ENCODE assay signal across 13 cellular contexts in the genomic region with DNA sequence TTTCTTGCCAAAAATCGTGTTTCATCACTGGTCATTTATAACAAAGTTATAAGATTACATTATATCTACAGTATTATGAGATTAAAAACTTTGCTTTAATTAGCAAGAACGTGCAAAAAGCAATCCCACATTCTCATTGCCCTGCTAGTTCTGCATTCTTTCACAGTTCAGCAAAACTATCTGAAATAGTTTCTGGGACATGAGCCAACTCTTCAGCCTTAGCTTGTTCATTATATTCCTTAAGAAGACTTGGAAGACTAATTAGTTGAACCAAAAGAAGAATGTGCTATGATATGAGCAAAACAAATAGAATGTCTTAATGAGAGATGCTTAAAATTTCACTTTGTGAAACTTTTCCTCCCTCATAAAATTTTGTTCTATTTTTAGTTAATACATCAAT.
DNase-seq lines count a peak whose midpoint lies in the region; FAIRE-seq and TF ChIP-seq lines count a peak whose summit lies in the region.
"Had no signal": no experiment of that assay in that cellular context is flagged by ENCODE, and none has a peak within 500 bp of the region (broad histone marks: within the 10 kb centered on the region; RNA-seq: fewer than 3 reads in every experiment).

No MANE protein-coding gene starts in this region.

- no peaks in the 10 kb centered on the region for H3K79me2 ChIP-seq in hepatocyte

- H4K20me1 ChIP-seq in hepatocyte (ENCODE audit: insufficient read depth, poor library complexity, severe bottlenecking), result no peaks in the 10 kb centered on the region

- H3K36me3 ChIP-seq in hepatocyte (replicated peaks; ENCODE audit: insufficient read depth, low read depth), result no peaks in the 10 kb centered on the region
- peaks cover 0 to 63% (median 2%) of the 10 kb centered on the region in 6 donors for H3K36me3 ChIP-seq in spleen
- H3K36me3 ChIP-seq: SJCRH30 had no signal

- no peak for TF ChIP-seq CTCF in hepatocyte (IDR thresholded peaks at IDR 0.05; ENCODE audit: poor library complexity)
- no peak for TF ChIP-seq CTCF in spleen (IDR thresholded peaks at IDR 0.05 in 8 of 11, conservative IDR thresholded peaks at IDR 0.05 in 3 of 11)
- TF ChIP-seq CTCF in D721Med (IDR thresholded peaks at IDR 0.05; ENCODE audit: insufficient read depth, missing control alignments), result no peak

- no peaks in the 10 kb centered on the region for H3K9me2 ChIP-seq in hepatocyte (replicated peaks; ENCODE audit: insufficient read depth)

- H3K27me3 ChIP-seq in hepatocyte, result no peaks in the 10 kb centered on the region
- H3K27me3 ChIP-seq in spleen (replicated peaks in 1 of 7), result no peaks in the 10 kb centered on the region
- H3K27me3 ChIP-seq: SJCRH30 had no signal

- H3K4me1 ChIP-seq in hepatocyte (ENCODE audit: insufficient read depth) (peaks cover 15% of the 10 kb centered on the region), spleen (peaks cover 0 to 33% (median 5%) of the 10 kb centered on the region in 6 donors)

- no peak for FAIRE-seq in D721Med (lab: Jason Lieb, UNC)
- FAIRE-seq: islet of Langerhans had no signal

- H3K27ac ChIP-seq in hepatocyte (peak overlapping the region; percentile 71), spleen (peak overlapping the region in 6 of 8 donors; percentile 52 to 64 (median 58))
- H3K27ac ChIP-seq: SJCRH30 had no signal

- peak overlapping the region; percentile 35 for H3K4me2 ChIP-seq in hepatocyte

- no peaks in the 10 kb centered on the region for H3K9me3 ChIP-seq in hepatocyte (ENCODE audit: low read depth)
- no peaks in the 10 kb centered on the region for H3K9me3 ChIP-seq in spleen
- H3K9me3 ChIP-seq: SJCRH30 had no signal

- H3K4me3 ChIP-seq in hepatocyte (no peak overlapping the region), spleen (no peak overlapping the region)
- H3K4me3 ChIP-seq: SJCRH30 had no signal

- no peak overlapping the region for H2AFZ ChIP-seq in hepatocyte

- 72% methylated on average over 2 of the region's 2 CpGs for WGBS in hepatocyte (ENCODE audit: low lambda C conversion rate, missing lambda C conversion rate)
- whole genome bisulfite sequencing in spleen, 5 donors, result 9 to 26% (median 13%) methylated on average over 2 of the region's 2 CpGs

- no peak for TF ChIP-seq POLR2A in spleen (IDR thresholded peaks at IDR 0.05)

- peak; percentile 63 for DNase-seq in HCEC 1CT
- DNase-seq in astrocyte of the hippocampus (ENCODE audit: low read depth, low spot score), result peak; percentile 90
- no peak for DNase-seq in hepatocyte (ENCODE audit: low spot score)
- DNase-seq in spleen, result no peak
- DNase-seq in NCI-H146 (lab: John Stamatoyannopoulos, UW), result no peak
- no peak for DNase-seq in D721Med (ENCODE audit: insufficient read length, low spot score)
- no peak for DNase-seq in RKO (ENCODE audit: low spot score)
- no peak for DNase-seq in NCI-H2227 (lab: John Stamatoyannopoulos, UW; ENCODE audit: unreplicated experiment)
- DNase-seq: activated CD4-positive, alpha-beta T cell treated with anti-CD3 and anti-CD28 coated beads, Interleukin-2, amount 50 U/mL, for 1 hour; activated naive CD4-positive, alpha-beta T cell treated with anti-CD3 and anti-CD28 coated beads for 36 hours; effector memory CD4-positive, alpha-beta T cell; SJCRH30 had no signal

- intact Hi-C loops in spleen (cut with DNase I; ENCODE audit: low total_unique reads), result no loop called here

Comparison
In these comparisons a context has a peak if more than half of its experiments do, and no peak if none do; other contexts are left out.
1. DNase-seq: peak in HCEC 1CT (single experiment) and astrocyte of the hippocampus (single experiment); none in hepatocyte (single experiment), spleen (single experiment), NCI-H146 (single experiment), D721Med (single experiment), RKO (single experiment) and NCI-H2227 (single experiment).